Comparison of ENCODE assay signal across 8 cellular contexts in the genomic region with DNA sequence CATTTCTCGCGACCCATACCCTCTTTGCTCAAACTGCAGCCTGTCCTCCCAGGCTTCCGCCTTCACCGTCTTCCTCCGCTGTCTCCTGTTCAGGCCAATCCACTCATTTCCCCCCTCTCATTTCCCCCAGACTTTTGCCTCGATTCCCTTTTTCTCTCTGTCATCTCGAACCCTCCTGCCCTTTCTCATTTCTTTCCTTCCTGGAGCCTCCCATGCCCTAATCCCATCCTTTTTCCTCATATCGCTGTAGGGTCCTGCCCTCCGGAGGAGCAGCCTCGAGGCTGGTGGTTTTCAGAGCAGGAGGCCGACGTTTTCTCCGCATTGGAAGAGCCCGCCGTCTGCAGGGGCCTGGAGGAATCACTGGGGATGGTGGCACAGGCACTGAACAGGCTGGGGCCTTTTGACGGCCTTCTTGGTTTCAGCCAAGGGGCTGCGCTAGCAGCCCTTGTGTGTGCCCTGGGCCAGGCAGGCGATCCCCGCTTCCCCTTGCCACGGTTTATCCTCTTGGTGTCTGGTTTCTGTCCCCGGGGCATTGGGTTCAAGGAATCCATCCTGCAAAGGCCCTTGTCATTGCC. TPM values are rescaled to one million over a fixed set of nuclear protein-coding genes. Genes with fewer than 3 reads are reported as not detected.
DNase-seq lines count a peak whose midpoint lies in the region; ATAC-seq, FAIRE-seq and TF ChIP-seq lines count a peak whose summit lies in the region.

No MANE protein-coding gene starts in this region.

- in situ Hi-C loops in K562 (cut with MboI): no loop called here

- no peak for TF ChIP-seq EP300 in K562 (IDR thresholded peaks at IDR 0.05; ENCODE audit: low read length)

- no peak for DNase-seq in Calu3
- DNase-seq in NCI-H1105 (lab: John Stamatoyannopoulos, UW): peak; percentile 4
- peak; percentile 22 to 49 (median 34) for DNase-seq in K562 (ENCODE audit: extremely low read depth in 1 of 4, low spot score in 3 of 4)
- peak; percentile 20 for DNase-seq in superior temporal gyrus (ENCODE audit: extremely low spot score)
- no peak for DNase-seq in midbrain (lab: John Stamatoyannopoulos, UW)
- DNase-seq in T1000 (lab: John Stamatoyannopoulos, UW): no peak

- H3K9me1 ChIP-seq in K562 (ENCODE audit: control insufficient read depth, insufficient read depth, low read length): no peaks in the 10 kb centered on the region

- no peaks in the 10 kb centered on the region for H3K9me3 Mint-ChIP-seq in Calu3 (ENCODE audit: low read depth, unreplicated experiment)

- peaks cover 25% of the 10 kb centered on the region; the same call in 2 of the 3 replicates for H3K36me3 ChIP-seq in K562 (ENCODE audit: control insufficient read depth, insufficient read depth, low read length)

- H3K4me1 ChIP-seq in K562 (replicated peaks in 1 of 2; ENCODE audit: control insufficient read depth in 2 of 2, insufficient read depth in 2 of 2, low read length in 2 of 2): peaks cover 3 to 20% of the 10 kb centered on the region in 2 experiments; a peak in 4 of 5 replicates

- 20% methylated on average over 20 of the region's 21 CpGs for WGBS in K562 (ENCODE audit: insufficient coverage, low coverage, missing lambda C conversion rate)

- peak overlapping the region; percentile 81 for H3K4me2 ChIP-seq in K562 (ENCODE audit: insufficient read depth, low read length)

- no peaks in the 10 kb centered on the region for H3K27me3 ChIP-seq in K562 (ENCODE audit: control insufficient read depth in 2 of 2, insufficient read depth in 2 of 2, low read length in 2 of 2)
- no peaks in the 10 kb centered on the region for H3K27me3 ChIP-seq in layer of hippocampus (ENCODE audit: control insufficient read depth, insufficient read depth, low read length)

- peak overlapping the region; percentile 96 for H3K27ac Mint-ChIP-seq in Calu3 (ENCODE audit: unreplicated experiment)

- no peak for FAIRE-seq in K562 (lab: Jason Lieb, UNC)

- peaks cover 10% of the 10 kb centered on the region for H3K4me1 Mint-ChIP-seq in Calu3 (ENCODE audit: low read depth, unreplicated experiment)

- H4K20me1 ChIP-seq in K562 (replicated peaks; ENCODE audit: control insufficient read depth, insufficient read depth, low read length): no peaks in the 10 kb centered on the region

- H3K36me3 Mint-ChIP-seq in Calu3 (ENCODE audit: insufficient read depth, unreplicated experiment): peaks cover 31% of the 10 kb centered on the region

- peak; percentile 25 for TF ChIP-seq POLR2A in K562 (conservative IDR thresholded peaks at IDR 0.05)

- CTCF ChIA-PET in Calu3 (lab: Charles Lee) (interaction anchor here (0.7 to 1.1 kb wide), 2 partner anchors 63 to 134 kb away, joined by 3 read pairs; no protein-coding TSS in a partner anchor), K562 (lab: Yijun Ruan, JAX; ENCODE audit: low intra/inter-chr PET ratio) (no interaction called here)

- H3K4me3 Mint-ChIP-seq in Calu3 (ENCODE audit: low read depth, unreplicated experiment): peak overlapping the region; percentile 83

- BruUV-seq in Calu3 (replicated peaks; lab: Mats Ljungman, UMichigan): no TSS peak
- BruUV-seq in K562 (replicated peaks; lab: Mats Ljungman, UMichigan): no TSS peak

- peak overlapping the region; percentile 85 for H2AFZ ChIP-seq in K562 (ENCODE audit: low read depth, low read length)

- peak overlapping the region; percentile 86 to 92 for H3K9ac ChIP-seq in K562 (ENCODE audit: insufficient read depth in 1 of 2, low read depth in 2 of 2, low read length in 2 of 2)

- POLR2A ChIA-PET in K562 (lab: Yijun Ruan, JAX): interaction anchor here (0.7 kb wide), 1 partner anchor 172 kb away, joined by 3 read pairs; no protein-coding TSS in a partner anchor

- H3K27me3 Mint-ChIP-seq in Calu3 (ENCODE audit: unreplicated experiment): no peaks in the 10 kb centered on the region

- peak; percentile 70 for ATAC-seq in K562
- no peak for ATAC-seq in GM21515 (IDR thresholded peaks at IDR 0.05; ENCODE audit: unreplicated experiment)

- H3K9me3 ChIP-seq in K562 (replicated peaks; ENCODE audit: control insufficient read depth, insufficient read depth, low read depth, low read length): no peaks in the 10 kb centered on the region

- H3K4me3 ChIP-seq in K562: peak overlapping the region; percentile 67

- TF ChIP-seq CTCF in Calu3 (IDR thresholded peaks at IDR 0.05; ENCODE audit: unreplicated experiment): no peak
- peak in 2 of 3 experiments; percentile 41 to 57; a peak in 5 of 6 replicates for TF ChIP-seq CTCF in K562 (IDR thresholded peaks at IDR 0.05 in 2 of 3, conservative IDR thresholded peaks at IDR 0.05 in 1 of 3; ENCODE audit: insufficient read depth in 2 of 3, low read depth in 1 of 3, low read length in 3 of 3)

- peak overlapping the region; percentile 89 for H3K27ac ChIP-seq in K562 (ENCODE audit: extremely low read depth, low read depth, low read length)
- H3K27ac ChIP-seq in layer of hippocampus (ENCODE audit: low read depth, low read length): peak overlapping the region; percentile 90

- TF ChIP-seq RAD21 in K562 (CRISPR knock-in tag; conservative IDR thresholded peaks at IDR 0.05 in 1 of 2, IDR thresholded peaks at IDR 0.05 in 1 of 2): peak in 1 of 2 experiments; percentile 37; a peak in 2 of 4 replicates

- H3K79me2 ChIP-seq in K562 (ENCODE audit: control insufficient read depth, insufficient read depth, low read length): peaks cover 14% of the 10 kb centered on the region

- intact Hi-C loops in Calu3 (cut with micrococcal nuclease; ENCODE audit: unreplicated experiment): no loop called here
- intact Hi-C loops in K562 (cut with micrococcal nuclease): no loop called here

RNA-seq across cellular contexts. Expression of a gene that starts 0.6 kb away (rescaled TPM):
- 21.0 and 22.1 TPM in 2 replicates for total RNA-seq in Calu3 (2022)
- total RNA-seq in K562 (2011; cell fraction: chromatin; rRNA removed; ENCODE audit: low replicate concordance): 1.6 and 4.6 TPM in 2 replicates
- 6.6 and 9.8 TPM in 2 replicates for total RNA-seq in K562 (2011; cell fraction: nucleolus; rRNA removed)
- 0.69 and 4.2 TPM in 2 replicates for total RNA-seq in K562 (2011; cell fraction: nucleoplasm; rRNA removed)
- 21.6 and 23.7 TPM in 2 replicates for total RNA-seq in K562 (2014; rRNA removed)
- 9.7 and 12.2 TPM in 2 replicates for total RNA-seq in K562 (2014; rRNA removed; fragmentation: Illumina TruSeq; extraction: Trizol)
- 12.2 and 14.1 TPM in 2 replicates for total RNA-seq in K562 (2015; rRNA removed; fragmentation: Illumina TruSeq; extraction: Trizol)
- 15.6 and 21.1 TPM in 2 replicates for total RNA-seq in K562 (2021)
- 14.1 and 17.1 TPM in 2 replicates for polyA plus RNA-seq in K562 (2011; rRNA removed)
- polyA plus RNA-seq in K562 (2011; cell fraction: cytosol; rRNA removed): 17.7 and 39.3 TPM in 2 replicates
- 5.4 and 6.8 TPM in 2 replicates for polyA plus RNA-seq in K562 (2011; cell fraction: nucleus; rRNA removed)
- 14.6 and 22.6 TPM in 2 replicates for polyA plus RNA-seq in K562 (2012)
- polyA plus RNA-seq in K562 (2014; fragmentation: Illumina TruSeq; extraction: Trizol): 14.1 and 18.2 TPM in 2 replicates
- polyA plus RNA-seq in K562 (2014; fragmentation: Nextera tagmentation; extraction: Ambion mirVana): 1 to 10 TPM; 3.0 to 3.6 TPM
- 19.7 and 23.4 TPM in 2 replicates for polyA plus RNA-seq in K562 (2014; rRNA removed)
- polyA minus RNA-seq in K562 (2011; rRNA and poly(A)+ RNA removed): 6.3 and 8.5 TPM in 2 replicates
- 7.6 and 8.9 TPM in 2 replicates for polyA minus RNA-seq in K562 (2011; cell fraction: cytosol; rRNA and poly(A)+ RNA removed)
- polyA minus RNA-seq in K562 (2011; cell fraction: nucleus; rRNA and poly(A)+ RNA removed): 1.1 and 1.6 TPM in 2 replicates

RNA-seq across cellular contexts. Expression of a gene that starts 12.5 kb away (rescaled TPM):
- total RNA-seq in Calu3 (2022): 0.61 and 1.2 TPM in 2 replicates
- total RNA-seq in K562 (2011; cell fraction: chromatin; rRNA removed; ENCODE audit: low replicate concordance): 2.6 and 5.4 TPM in 2 replicates
- 4.3 and 6.5 TPM in 2 replicates for total RNA-seq in K562 (2011; cell fraction: nucleolus; rRNA removed)
- total RNA-seq in K562 (2011; cell fraction: nucleoplasm; rRNA removed): 2.3 and 2.4 TPM in 2 replicates
- total RNA-seq in K562 (2014; rRNA removed): 1.9 and 2.8 TPM in 2 replicates
- 0.13 and 0.18 TPM in 2 replicates for total RNA-seq in K562 (2014; rRNA removed; fragmentation: Illumina TruSeq; extraction: Trizol)
- total RNA-seq in K562 (2015; rRNA removed; fragmentation: Illumina TruSeq; extraction: Trizol): 0.18 and 0.41 TPM in 2 replicates
- 2.3 and 2.5 TPM in 2 replicates for total RNA-seq in K562 (2021)
- polyA plus RNA-seq in K562 (2011; rRNA removed): 0.53 and 0.64 TPM in 2 replicates
- 0.93 and 4.2 TPM in 2 replicates for polyA plus RNA-seq in K562 (2011; cell fraction: cytosol; rRNA removed)
- 2.7 and 7.9 TPM in 2 replicates for polyA plus RNA-seq in K562 (2011; cell fraction: nucleus; rRNA removed)
- 0.80 and 0.95 TPM in 2 replicates for polyA plus RNA-seq in K562 (2012)
- 0.12 and 0.35 TPM in 2 replicates for polyA plus RNA-seq in K562 (2014; fragmentation: Illumina TruSeq; extraction: Trizol)
- polyA plus RNA-seq in K562 (2014; fragmentation: Nextera tagmentation; extraction: Ambion mirVana): under 1 TPM; 0.01 to 0.03 TPM
- polyA plus RNA-seq in K562 (2014; rRNA removed): 1.4 and 2.3 TPM in 2 replicates
- 0.21 and 0.46 TPM in 2 replicates for polyA minus RNA-seq in K562 (2011; rRNA and poly(A)+ RNA removed)
- 1.5 and 2.1 TPM in 2 replicates for polyA minus RNA-seq in K562 (2011; cell fraction: cytosol; rRNA and poly(A)+ RNA removed)
- polyA minus RNA-seq in K562 (2011; cell fraction: nucleus; rRNA and poly(A)+ RNA removed): 2.6 and 2.7 TPM in 2 replicates

RNA-seq across cellular contexts. Expression of a gene that starts 12.5 kb away (rescaled TPM):
- total RNA-seq in Calu3 (2022) (24.7 and 29.7 TPM in 2 replicates), K562 (2014; rRNA removed) (30.9 and 34.7 TPM in 2 replicates), K562 (2014; rRNA removed; fragmentation: Illumina TruSeq; extraction: Trizol) (19.3 and 19.7 TPM in 2 replicates), K562 (2015; rRNA removed; fragmentation: Illumina TruSeq; extraction: Trizol) (17.7 and 19.7 TPM in 2 replicates), K562 (2021) (33.0 and 40.6 TPM in 2 replicates)
- 67.2 and 189 TPM in 2 replicates for total RNA-seq in K562 (2011; cell fraction: chromatin; rRNA removed; ENCODE audit: low replicate concordance)
- 122 and 130 TPM in 2 replicates for total RNA-seq in K562 (2011; cell fraction: nucleolus; rRNA removed)
- total RNA-seq in K562 (2011; cell fraction: nucleoplasm; rRNA removed): 90.6 and 92.5 TPM in 2 replicates
- polyA plus RNA-seq in K562 (2011; rRNA removed) (20.2 and 39.1 TPM in 2 replicates), K562 (2014; fragmentation: Illumina TruSeq; extraction: Trizol) (28.7 and 31.0 TPM in 2 replicates), K562 (2014; fragmentation: Nextera tagmentation; extraction: Ambion mirVana) (under 1 TPM; 0.42 to 0.94 TPM), K562 (2014; rRNA removed) (30.1 and 30.5 TPM in 2 replicates)
- polyA plus RNA-seq in K562 (2011; cell fraction: cytosol; rRNA removed): 35.7 and 48.3 TPM in 2 replicates
- 121 and 164 TPM in 2 replicates for polyA plus RNA-seq in K562 (2011; cell fraction: nucleus; rRNA removed)
- 23.5 and 23.7 TPM in 2 replicates for polyA plus RNA-seq in K562 (2012)
- polyA minus RNA-seq in K562 (2011; rRNA and poly(A)+ RNA removed): 17.2 and 19.4 TPM in 2 replicates
- 27.1 and 28.2 TPM in 2 replicates for polyA minus RNA-seq in K562 (2011; cell fraction: cytosol; rRNA and poly(A)+ RNA removed)
- polyA minus RNA-seq in K562 (2011; cell fraction: nucleus; rRNA and poly(A)+ RNA removed): 30.3 and 42.9 TPM in 2 replicates

RNA-seq across cellular contexts. Expression of a gene that starts 17.3 kb away (rescaled TPM):
- total RNA-seq in Calu3 (2022) (not detected in 2 replicates), K562 (2014; rRNA removed) (0.05 and 0.12 TPM in 2 replicates), K562 (2014; rRNA removed; fragmentation: Illumina TruSeq; extraction: Trizol) (not detected in 2 replicates), K562 (2015; rRNA removed; fragmentation: Illumina TruSeq; extraction: Trizol) (0.04 TPM in 2 replicates), K562 (2021) (0.04 and 0.07 TPM in 2 replicates)
- 0.30 TPM in 1 of 2 replicates, not detected in the other for total RNA-seq in K562 (2011; cell fraction: chromatin; rRNA removed; ENCODE audit: low replicate concordance)
- 0.13 and 0.50 TPM in 2 replicates for total RNA-seq in K562 (2011; cell fraction: nucleolus; rRNA removed)
- total RNA-seq in K562 (2011; cell fraction: nucleoplasm; rRNA removed): 0.07 TPM in 1 of 2 replicates, not detected in the other
- polyA plus RNA-seq in K562 (2011; rRNA removed) (0.06 and 0.58 TPM in 2 replicates), K562 (2014; fragmentation: Illumina TruSeq; extraction: Trizol) (not detected in 2 replicates), K562 (2014; fragmentation: Nextera tagmentation; extraction: Ambion mirVana) (not detected), K562 (2014; rRNA removed) (not detected in 2 replicates)
- polyA plus RNA-seq in K562 (2011; cell fraction: cytosol; rRNA removed): 0.25 and 0.58 TPM in 2 replicates
- polyA plus RNA-seq in K562 (2011; cell fraction: nucleus; rRNA removed): 0.09 and 0.24 TPM in 2 replicates
- polyA plus RNA-seq in K562 (2012): 0.06 and 0.08 TPM in 2 replicates
- polyA minus RNA-seq in K562 (2011; rRNA and poly(A)+ RNA removed): 0.27 TPM in 1 of 2 replicates, not detected in the other
- polyA minus RNA-seq in K562 (2011; cell fraction: cytosol; rRNA and poly(A)+ RNA removed): 0.82 TPM in 1 of 2 replicates, not detected in the other
- polyA minus RNA-seq in K562 (2011; cell fraction: nucleus; rRNA and poly(A)+ RNA removed): 0.13 and 0.33 TPM in 2 replicates

Comparison
In these comparisons a context has a peak if more than half of its experiments do, and no peak if none do; other contexts are left out.
1. DNase-seq: peak in NCI-H1105 (single experiment), K562 (4 of 4) and superior temporal gyrus (single experiment); none in Calu3 (single experiment), midbrain (single experiment) and T1000 (single experiment).